26 cellular contexts compared by ENCODE assay signal in genomic region chr5:174510771-174511453, GRCh38.
"Had no signal": no experiment of that assay in that cellular context is flagged by ENCODE, and none has a peak within 500 bp of the region (broad histone marks: within the 10 kb centered on the region; RNA-seq: fewer than 3 reads in every experiment).

No MANE protein-coding gene starts in this region.

- H3K36me3 ChIP-seq: gastrocnemius medialis, left lung, ovary, right lobe of liver, suprapubic skin, transverse colon, vagina had no signal

- H3K27ac ChIP-seq: gastrocnemius medialis, left lung, ovary, right lobe of liver, suprapubic skin, transverse colon, vagina had no signal

- H3K4me1 ChIP-seq: gastrocnemius medialis, left lung, right lobe of liver, suprapubic skin, transverse colon, vagina had no signal

- H3K4me3 Mint-ChIP-seq: effector memory CD8-positive, alpha-beta T cell; naive thymus-derived CD4-positive, alpha-beta T cell; nephron; stimulated activated naive CD8-positive, alpha-beta T cell treated with anti-CD3 and anti-CD28 coated beads, Interleukin-15, amount 100 ng/mL, for 72 hours had no signal

- H3K36me3 Mint-ChIP-seq: naive thymus-derived CD4-positive, alpha-beta T cell had no signal

- H3K27ac Mint-ChIP-seq: effector memory CD8-positive, alpha-beta T cell; naive thymus-derived CD4-positive, alpha-beta T cell; nephron; progenitor cell of endocrine pancreas had no signal

- H3K4me3 ChIP-seq: gastrocnemius medialis, left lung, ovary, right lobe of liver, suprapubic skin, transverse colon, vagina had no signal

- ATAC-seq: effector memory CD8-positive, alpha-beta T cell; gastrocnemius medialis; naive thymus-derived CD4-positive, alpha-beta T cell; right lobe of liver; stimulated activated naive CD8-positive, alpha-beta T cell treated with anti-CD3 and anti-CD28 coated beads, Interleukin-15, amount 100 ng/mL, for 72 hours had no signal

- FAIRE-seq: endometrium, kidney, small intestine had no signal

- DNase-seq: cortex of kidney; effector memory CD8-positive, alpha-beta T cell; erythroblast; gastrocnemius medialis; head of caudate nucleus; kidney; left lung; mesenchymal stem cell; midbrain; naive thymus-derived CD4-positive, alpha-beta T cell; occipital lobe; ovary; right lobe of liver; small intestine; stimulated activated CD4-positive, alpha-beta T cell treated with anti-CD3 and anti-CD28 coated beads, Interleukin-12 subunit alpha, Interleukin-12 subunit beta, amount 100 ng/mL, for 4 hours; stimulated activated CD4-positive, alpha-beta T cell treated with anti-CD3 and anti-CD28 coated beads, Interleukin-1b, Interleukin-23, amount 100 ng/mL, for 48 hours; stimulated activated CD4-positive, alpha-beta T cell treated with anti-CD3 and anti-CD28 coated beads, Interleukin-4, amount 100 ng/mL, for 1 hour; stimulated activated CD8-positive, alpha-beta memory T cell treated with anti-CD3 and anti-CD28 coated beads, Interleukin-4, amount 100 ng/mL, for 48 hours; stimulated activated naive CD4-positive, alpha-beta T cell; stimulated activated naive CD8-positive, alpha-beta T cell treated with anti-CD3 and anti-CD28 coated beads, Interleukin-15, amount 100 ng/mL, for 72 hours; transverse colon had no signal

- H3K4me1 Mint-ChIP-seq: naive thymus-derived CD4-positive, alpha-beta T cell; nephron; stimulated activated naive CD8-positive, alpha-beta T cell treated with anti-CD3 and anti-CD28 coated beads, Interleukin-15, amount 100 ng/mL, for 72 hours had no signal

- H3K9me3 Mint-ChIP-seq: nephron had no signal

- H3K9me3 ChIP-seq: gastrocnemius medialis, left lung, ovary, right lobe of liver, suprapubic skin, transverse colon, vagina had no signal

- H3K27me3 ChIP-seq: ovary, right lobe of liver, transverse colon, vagina had no signal

- H3K27me3 Mint-ChIP-seq: effector memory CD8-positive, alpha-beta T cell had no signal
